In genomic region chr3:140319801-140320200, GRCh38 we compare ENCODE assay signal across 16 cellular contexts.
"Had no signal": no experiment of that assay in that cellular context is flagged by ENCODE, and none has a peak within 500 bp of the region (broad histone marks: within the 10 kb centered on the region; RNA-seq: fewer than 3 reads in every experiment).

No MANE protein-coding gene starts in this region.

- DNase-seq: activated effector memory CD4-positive, alpha-beta T cell treated with anti-CD3 and anti-CD28 coated beads, Interleukin-2, amount 50 U/mL, for 16 hours; activated T-cell treated with anti-CD3 and anti-CD28 coated beads, Interleukin-2, amount 50 U/mL, for 24 hours; brain microvascular endothelial cell; effector memory CD4-positive, alpha-beta T cell; kidney; left ventricle myocardium superior; mesenchymal stem cell; nephron progenitor cell; right lobe of liver; stimulated activated CD4-positive, alpha-beta T cell treated with anti-CD3 and anti-CD28 coated beads, Interleukin-2, amount 100 ng/mL, for 24 hours; stimulated activated naive B cell treated with anti-CD40 and anti-IgM and Interleukin-4, amounts not matched to agents 10 μg/mL and 1 μg/mL and 100 μg/mL, for 72 hours; substantia nigra; upper lobe of right lung had no signal

- H3K36me3 ChIP-seq: brain microvascular endothelial cell, prostate gland, right lobe of liver, upper lobe of right lung had no signal

- H3K4me3 ChIP-seq: prostate gland, right lobe of liver, upper lobe of right lung had no signal

- H3K9me3 ChIP-seq: prostate gland, right lobe of liver, upper lobe of right lung had no signal

- H3K27me3 ChIP-seq: brain microvascular endothelial cell, right lobe of liver, upper lobe of right lung had no signal

- H3K27ac ChIP-seq: brain microvascular endothelial cell, epithelial cell of prostate, prostate gland, right lobe of liver, upper lobe of right lung had no signal

- ATAC-seq: activated CD4-positive, CD25-positive, alpha-beta regulatory T cell treated with anti-CD3 and anti-CD28 coated beads, Interleukin-2, amount 50 U/mL, for 24 hours; left ventricle myocardium superior; right lobe of liver; stimulated activated naive B cell treated with anti-CD40 and anti-IgM and Interleukin-4, amounts not matched to agents 10 μg/mL and 1 μg/mL and 100 μg/mL, for 72 hours; upper lobe of right lung had no signal

- H3K4me1 ChIP-seq: prostate gland, right lobe of liver, upper lobe of right lung had no signal
